14 cellular contexts compared by ENCODE assay signal in genomic region chr2:45329045-45329677, GRCh38.
DNase-seq lines count a peak whose midpoint lies in the region; ATAC-seq lines count a peak whose summit lies in the region.
"Had no signal": no experiment of that assay in that cellular context is flagged by ENCODE, and none has a peak within 500 bp of the region (broad histone marks: within the 10 kb centered on the region; RNA-seq: fewer than 3 reads in every experiment).

No MANE protein-coding gene starts in this region.

- no peak overlapping the region for H3K4me3 ChIP-seq in BLaER1 treated with 17β-estradiol and CSF1 and Interleukin-3, amounts not matched to agents 10 nM and 100 nM
- H3K4me3 ChIP-seq in SJCRH30 (no peak overlapping the region), aorta (ENCODE audit: low read length in 2 of 2) (no peak overlapping the region)
- H3K4me3 ChIP-seq: ovary had no signal

- H3K27me3 ChIP-seq in BLaER1 treated with 17β-estradiol and CSF1 and Interleukin-3, amounts not matched to agents 10 nM and 100 nM: no peaks in the 10 kb centered on the region
- no peaks in the 10 kb centered on the region for H3K27me3 ChIP-seq in SJCRH30
- no peaks in the 10 kb centered on the region for H3K27me3 ChIP-seq in aorta (ENCODE audit: control insufficient read depth in 1 of 2, insufficient read depth in 2 of 2, low read length in 1 of 2)
- H3K27me3 ChIP-seq: ovary had no signal

- intact Hi-C loops in aorta (cut with DNase I): no loop called here

- peak overlapping the region in 6 of 11 experiments; percentile 5 to 37 (median 32); a peak in 6 of 22 replicates for H3K4me2 ChIP-seq in BLaER1 treated with 17β-estradiol and CSF1 and Interleukin-3, amounts not matched to agents 10 nM and 100 nM

- peak; percentile 36 for DNase-seq in HT-29 (ENCODE audit: low spot score)
- peak; percentile 43 to 53 for DNase-seq in SJCRH30
- DNase-seq in iPS DF 19.7 (ENCODE audit: low read depth, low spot score): peak; percentile 7
- no peak for DNase-seq in nucleus accumbens (lab: John Stamatoyannopoulos, UW)
- no peak for DNase-seq in aorta
- DNase-seq in stimulated activated naive CD4-positive, alpha-beta T cell treated with Interleukin-2 at 50 U/mL for 16 hours (lab: John Stamatoyannopoulos, UW): no peak
- DNase-seq: effector CD8-positive, alpha-beta T cell; immature natural killer cell; NCI-H510A treated with DMSO at 0.1 percent for 48 hours; ovary; WERI-Rb-1 had no signal

- 0 out of 22 replicates have a peak overlapping the region, but pooled peaks of 1 of the 11 experiments have one; percentile 14 for H3K27ac ChIP-seq in BLaER1 treated with 17β-estradiol and CSF1 and Interleukin-3, amounts not matched to agents 10 nM and 100 nM
- H3K27ac ChIP-seq in SJCRH30 (no peak overlapping the region), aorta (ENCODE audit: low read depth in 1 of 2, low read length in 2 of 2) (no peak overlapping the region)
- H3K27ac ChIP-seq: ovary, WERI-Rb-1 had no signal

- no peak for ATAC-seq in aorta (ENCODE audit: low FRiP score)
- ATAC-seq in HG02938 (IDR thresholded peaks at IDR 0.05; ENCODE audit: unreplicated experiment): no peak
- ATAC-seq: activated T-helper 17 cell treated with anti-CD3 and anti-CD28 coated beads, Interleukin-2, amount 50 U/mL, for 72 hours had no signal

- H3K36me3 ChIP-seq in BLaER1 treated with 17β-estradiol and CSF1 and Interleukin-3, amounts not matched to agents 10 nM and 100 nM: no peaks in the 10 kb centered on the region
- H3K36me3 ChIP-seq in SJCRH30 (no peaks in the 10 kb centered on the region), aorta (ENCODE audit: control insufficient read depth in 1 of 2, insufficient read depth in 2 of 2, low read length in 1 of 2) (no peaks in the 10 kb centered on the region)
- H3K36me3 ChIP-seq: ovary, WERI-Rb-1 had no signal

- 69 to 73% methylated on average over 7 of the region's 7 CpGs for WGBS in aorta, 2 donors

- peaks cover under 1 to 11% (median 3%) of the 10 kb centered on the region in 11 experiments; a peak in 15 of 22 replicates for H3K9me3 ChIP-seq in BLaER1 treated with 17β-estradiol and CSF1 and Interleukin-3, amounts not matched to agents 10 nM and 100 nM (replicated peaks in 1 of 11)
- H3K9me3 ChIP-seq in SJCRH30 (replicated peaks) (no peaks in the 10 kb centered on the region), aorta (ENCODE audit: control insufficient read depth, low read length) (no peaks in the 10 kb centered on the region)
- H3K9me3 ChIP-seq: ovary had no signal

- H3K4me1 ChIP-seq in BLaER1 treated with 17β-estradiol and CSF1 and Interleukin-3, amounts not matched to agents 10 nM and 100 nM: peaks cover 5 to 40% (median 26%) of the 10 kb centered on the region in 10 experiments; a peak in 16 of 20 replicates
- no peaks in the 10 kb centered on the region for H3K4me1 ChIP-seq in SJCRH30
- no peaks in the 10 kb centered on the region for H3K4me1 ChIP-seq in aorta (ENCODE audit: control insufficient read depth in 1 of 2, insufficient read depth in 2 of 2, low read length in 2 of 2)

- no peak overlapping the region for H3K9ac ChIP-seq in BLaER1 treated with 17β-estradiol and CSF1 and Interleukin-3, amounts not matched to agents 10 nM and 100 nM

- H4K20me1 ChIP-seq in BLaER1 treated with 17β-estradiol and CSF1 and Interleukin-3, amounts not matched to agents 10 nM and 100 nM: no peaks in the 10 kb centered on the region

Comparison
In these comparisons a context has a peak if more than half of its experiments do, and no peak if none do; other contexts are left out.
1. DNase-seq: peak in HT-29 (single experiment), SJCRH30 (2 of 2) and iPS DF 19.7 (single experiment); none in nucleus accumbens (0 of 56), aorta (0 of 2) and stimulated activated naive CD4-positive, alpha-beta T cell treated with Interleukin-2 at 50 U/mL for 16 hours (single experiment).